Comparison of ENCODE assay signal across 1 cellular context in the genomic region with DNA sequence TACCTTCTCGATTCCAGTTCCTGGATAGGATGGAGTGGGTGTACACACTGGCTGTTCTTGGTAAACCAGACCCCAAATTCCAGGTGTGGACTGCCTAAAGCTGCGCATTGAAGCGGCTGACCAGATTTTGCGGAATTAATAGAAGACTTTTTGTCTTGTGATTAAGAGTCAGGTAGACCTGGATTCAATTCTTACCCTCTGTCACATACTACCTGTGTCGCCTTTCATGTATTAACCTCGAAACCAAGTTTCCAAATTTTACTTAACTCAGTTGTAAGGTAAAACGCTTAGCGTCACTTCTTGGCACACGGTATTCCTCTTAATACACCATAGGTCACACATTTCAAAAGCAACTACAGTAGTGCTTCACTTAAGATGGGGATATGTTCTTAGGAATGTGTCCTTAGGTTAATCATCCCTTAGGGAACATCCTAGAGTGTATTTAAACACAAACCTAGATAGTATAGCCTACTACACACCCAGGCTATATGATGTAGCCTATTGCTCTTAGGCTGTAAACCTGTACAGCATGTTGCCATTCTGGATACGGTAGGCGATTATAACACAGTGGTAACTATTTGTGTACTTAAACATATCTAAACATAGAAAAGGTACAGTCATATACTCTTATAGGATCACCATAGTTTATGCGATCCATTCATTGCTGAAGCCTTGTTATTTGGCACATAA.
TF ChIP-seq lines count a peak whose summit lies in the region.

No MANE protein-coding gene starts in this region.

TF ChIP-seq in HCT116, 20 proteins besides CTCF, POLR2A, EP300 and RAD21 (continued from another document):
- TF ChIP-seq, protein P1, sequence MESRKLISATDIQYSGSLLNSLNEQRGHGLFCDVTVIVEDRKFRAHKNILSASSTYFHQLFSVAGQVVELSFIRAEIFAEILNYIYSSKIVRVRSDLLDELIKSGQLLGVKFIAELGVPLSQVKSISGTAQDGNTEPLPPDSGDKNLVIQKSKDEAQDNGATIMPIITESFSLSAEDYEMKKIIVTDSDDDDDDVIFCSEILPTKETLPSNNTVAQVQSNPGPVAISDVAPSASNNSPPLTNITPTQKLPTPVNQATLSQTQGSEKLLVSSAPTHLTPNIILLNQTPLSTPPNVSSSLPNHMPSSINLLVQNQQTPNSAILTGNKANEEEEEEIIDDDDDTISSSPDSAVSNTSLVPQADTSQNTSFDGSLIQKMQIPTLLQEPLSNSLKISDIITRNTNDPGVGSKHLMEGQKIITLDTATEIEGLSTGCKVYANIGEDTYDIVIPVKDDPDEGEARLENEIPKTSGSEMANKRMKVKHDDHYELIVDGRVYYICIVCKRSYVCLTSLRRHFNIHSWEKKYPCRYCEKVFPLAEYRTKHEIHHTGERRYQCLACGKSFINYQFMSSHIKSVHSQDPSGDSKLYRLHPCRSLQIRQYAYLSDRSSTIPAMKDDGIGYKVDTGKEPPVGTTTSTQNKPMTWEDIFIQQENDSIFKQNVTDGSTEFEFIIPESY (IDR thresholded peaks at IDR 0.05; ENCODE audit: extremely low read depth, insufficient replicate concordance, low read length): no peak
- TF ChIP-seq CBX3 (IDR thresholded peaks at IDR 0.05; ENCODE audit: low read depth): no peak
- TF ChIP-seq, protein P2, sequence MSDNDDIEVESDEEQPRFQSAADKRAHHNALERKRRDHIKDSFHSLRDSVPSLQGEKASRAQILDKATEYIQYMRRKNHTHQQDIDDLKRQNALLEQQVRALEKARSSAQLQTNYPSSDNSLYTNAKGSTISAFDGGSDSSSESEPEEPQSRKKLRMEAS (IDR thresholded peaks at IDR 0.05): no peak
- TF ChIP-seq SRF (IDR thresholded peaks at IDR 0.05; ENCODE audit: low read depth): no peak
- TF ChIP-seq ZFX (IDR thresholded peaks at IDR 0.05): no peak
- TF ChIP-seq, protein P3, sequence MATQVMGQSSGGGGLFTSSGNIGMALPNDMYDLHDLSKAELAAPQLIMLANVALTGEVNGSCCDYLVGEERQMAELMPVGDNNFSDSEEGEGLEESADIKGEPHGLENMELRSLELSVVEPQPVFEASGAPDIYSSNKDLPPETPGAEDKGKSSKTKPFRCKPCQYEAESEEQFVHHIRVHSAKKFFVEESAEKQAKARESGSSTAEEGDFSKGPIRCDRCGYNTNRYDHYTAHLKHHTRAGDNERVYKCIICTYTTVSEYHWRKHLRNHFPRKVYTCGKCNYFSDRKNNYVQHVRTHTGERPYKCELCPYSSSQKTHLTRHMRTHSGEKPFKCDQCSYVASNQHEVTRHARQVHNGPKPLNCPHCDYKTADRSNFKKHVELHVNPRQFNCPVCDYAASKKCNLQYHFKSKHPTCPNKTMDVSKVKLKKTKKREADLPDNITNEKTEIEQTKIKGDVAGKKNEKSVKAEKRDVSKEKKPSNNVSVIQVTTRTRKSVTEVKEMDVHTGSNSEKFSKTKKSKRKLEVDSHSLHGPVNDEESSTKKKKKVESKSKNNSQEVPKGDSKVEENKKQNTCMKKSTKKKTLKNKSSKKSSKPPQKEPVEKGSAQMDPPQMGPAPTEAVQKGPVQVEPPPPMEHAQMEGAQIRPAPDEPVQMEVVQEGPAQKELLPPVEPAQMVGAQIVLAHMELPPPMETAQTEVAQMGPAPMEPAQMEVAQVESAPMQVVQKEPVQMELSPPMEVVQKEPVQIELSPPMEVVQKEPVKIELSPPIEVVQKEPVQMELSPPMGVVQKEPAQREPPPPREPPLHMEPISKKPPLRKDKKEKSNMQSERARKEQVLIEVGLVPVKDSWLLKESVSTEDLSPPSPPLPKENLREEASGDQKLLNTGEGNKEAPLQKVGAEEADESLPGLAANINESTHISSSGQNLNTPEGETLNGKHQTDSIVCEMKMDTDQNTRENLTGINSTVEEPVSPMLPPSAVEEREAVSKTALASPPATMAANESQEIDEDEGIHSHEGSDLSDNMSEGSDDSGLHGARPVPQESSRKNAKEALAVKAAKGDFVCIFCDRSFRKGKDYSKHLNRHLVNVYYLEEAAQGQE (IDR thresholded peaks at IDR 0.05; ENCODE audit: low read depth): no peak
- TF ChIP-seq JUND (IDR thresholded peaks at IDR 0.05): no peak
